In the genomic region with DNA sequence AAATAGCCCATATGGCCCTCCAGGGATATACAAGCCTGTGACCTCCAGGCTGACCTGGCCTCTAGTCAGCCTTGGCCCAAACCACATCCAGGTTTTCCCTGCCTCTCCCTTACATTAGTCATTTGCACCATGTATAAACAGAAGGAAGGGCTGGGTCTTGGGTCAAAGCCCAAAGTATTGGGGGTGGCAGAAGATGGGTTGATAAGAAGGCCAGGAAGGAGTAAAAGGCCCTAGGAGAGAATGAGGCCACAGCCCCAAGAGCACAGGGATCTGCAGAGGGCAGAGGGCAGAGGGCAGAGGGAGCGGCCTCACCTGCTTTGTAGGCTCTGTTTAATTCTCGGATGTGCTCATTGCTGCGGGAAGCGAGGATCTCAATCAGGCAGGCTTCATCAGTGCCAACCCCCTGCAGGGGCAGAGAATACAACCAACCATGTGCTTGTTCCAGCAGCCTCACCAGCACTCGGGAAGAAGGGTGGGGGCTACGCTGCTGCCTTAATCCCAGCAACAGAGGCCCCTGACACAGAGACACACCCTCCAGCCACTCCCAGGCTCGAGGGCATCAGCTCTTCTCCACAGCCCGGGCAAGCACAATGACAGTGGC, we compare ENCODE assay signal across 10 cellular contexts. TPM values are rescaled to one million over a fixed set of nuclear protein-coding genes. Genes with fewer than 3 reads are reported as not detected.
DNase-seq lines count a peak whose midpoint lies in the region; ATAC-seq and TF ChIP-seq lines count a peak whose summit lies in the region.
"Had no signal": no experiment of that assay in that cellular context is flagged by ENCODE, and none has a peak within 500 bp of the region (broad histone marks: within the 10 kb centered on the region; RNA-seq: fewer than 3 reads in every experiment).

No MANE protein-coding gene starts in this region.

- ATAC-seq in HCT116 (peak; percentile 45), left cardiac atrium (peak in 1 of 2 donors; percentile 7)
- no peak for ATAC-seq in activated T-helper 17 cell treated with anti-CD3 and anti-CD28 coated beads, Interleukin-2, amount 50 U/mL, for 72 hours (replicated peaks)
- ATAC-seq: GM12878 had no signal

- H3K27ac Mint-ChIP-seq in activated T-helper 17 cell treated with anti-CD3 and anti-CD28 coated beads, Interleukin-2, amount 50 U/mL, for 72 hours, result peak overlapping the region; percentile 71

- peaks cover 41% of the 10 kb centered on the region; the same call in 1 of the 2 replicates for H3K79me2 ChIP-seq in HCT116 (ENCODE audit: insufficient read depth, low read length)

- no peaks in the 10 kb centered on the region for H3K27me3 Mint-ChIP-seq in activated T-helper 17 cell treated with anti-CD3 and anti-CD28 coated beads, Interleukin-2, amount 50 U/mL, for 72 hours

- peaks cover 0 to 42% of the 10 kb centered on the region in 2 experiments; a peak in 2 of 4 replicates for H3K36me3 ChIP-seq in HCT116 (ENCODE audit: control insufficient read depth in 1 of 2, insufficient read depth in 2 of 2, low read length in 2 of 2)
- peaks cover 0 to 93% (median 75%) of the 10 kb centered on the region in 5 donors for H3K36me3 ChIP-seq in subcutaneous abdominal adipose tissue (ENCODE audit: control insufficient read depth in 5 of 5, insufficient read depth in 5 of 5, low read length in 5 of 5)

- POLR2A ChIA-PET in HCT116 (lab: Charles Lee), result no interaction called here

- no peak overlapping the region for H3K4me3 ChIP-seq in HCT116 (replicated peaks in 1 of 2; ENCODE audit: low read depth in 1 of 2, low read length in 2 of 2)
- H3K4me3 ChIP-seq in subcutaneous abdominal adipose tissue (ENCODE audit: low read depth in 1 of 5, low read length in 5 of 5), result peak overlapping the region in 1 of 5 donors; percentile 46
- H3K4me3 ChIP-seq: GM12878, HAP-1 had no signal

- intact Hi-C loops in HCT116 (cut with micrococcal nuclease), result no loop called here
- intact Hi-C loops in left cardiac atrium (cut with DNase I), result no loop called here

- H3K27ac ChIP-seq in HCT116 (ENCODE audit: low read depth, low read length) (no peak overlapping the region), subcutaneous abdominal adipose tissue (ENCODE audit: low read depth, low read length) (peak overlapping the region; percentile 89)

- DNase-seq in HCT116 (ENCODE audit: low read depth, low spot score) (no peak), left cardiac atrium (peak; percentile 67), D341Med (ENCODE audit: low spot score) (no peak), NCI-H1048 (lab: John Stamatoyannopoulos, UW) (no peak)
- DNase-seq in activated CD4-positive, alpha-beta T cell treated with anti-CD3 and anti-CD28 coated beads for 1 hour, result no peak

- no peak overlapping the region for H3K4me3 Mint-ChIP-seq in activated T-helper 17 cell treated with anti-CD3 and anti-CD28 coated beads, Interleukin-2, amount 50 U/mL, for 72 hours

- no peak for TF ChIP-seq POLR2A in HCT116 (IDR thresholded peaks at IDR 0.05; ENCODE audit: borderline replicate concordance, extremely low read depth, insufficient read depth, insufficient read length)

- RAD21 ChIA-PET in HCT116 (lab: Charles Lee; ENCODE audit: low non-redundant PET in 1 of 2, low total read pairs in 2 of 2, uncharacterized antibody in 2 of 2, unreplicated experiment in 2 of 2), result no interaction called here

- no peak for TF ChIP-seq CTCF in HCT116 (IDR thresholded peaks at IDR 0.05 in 2 of 3, conservative IDR thresholded peaks at IDR 0.05 in 1 of 3; ENCODE audit: borderline replicate concordance in 1 of 3, insufficient read depth in 1 of 3, low read depth in 2 of 3, low read length in 2 of 3)

- H3K4me2 ChIP-seq in HCT116 (ENCODE audit: low read length), result peak overlapping the region; percentile 26

- no peaks in the 10 kb centered on the region for H3K9me2 ChIP-seq in HCT116 (ENCODE audit: insufficient read depth)

- no peaks in the 10 kb centered on the region for H4K20me1 ChIP-seq in HCT116 (ENCODE audit: insufficient read depth)

- H3K9me3 Mint-ChIP-seq in activated T-helper 17 cell treated with anti-CD3 and anti-CD28 coated beads, Interleukin-2, amount 50 U/mL, for 72 hours, result no peaks in the 10 kb centered on the region

- TF ChIP-seq RAD21 in HCT116 (IDR thresholded peaks at IDR 0.05; ENCODE audit: low read depth), result no peak

- H3K9me3 ChIP-seq in HCT116 (ENCODE audit: control insufficient read depth in 1 of 2, insufficient read depth in 1 of 2, low read depth in 1 of 2, low read length in 2 of 2) (no peaks in the 10 kb centered on the region), subcutaneous abdominal adipose tissue (ENCODE audit: control insufficient read depth in 5 of 5, low read length in 5 of 5) (no peaks in the 10 kb centered on the region)
- H3K9me3 ChIP-seq: HAP-1 had no signal

- H3K36me3 Mint-ChIP-seq in activated T-helper 17 cell treated with anti-CD3 and anti-CD28 coated beads, Interleukin-2, amount 50 U/mL, for 72 hours (ENCODE audit: low read depth), result peaks cover 98% of the 10 kb centered on the region

- H3K4me1 Mint-ChIP-seq in activated T-helper 17 cell treated with anti-CD3 and anti-CD28 coated beads, Interleukin-2, amount 50 U/mL, for 72 hours, result peaks cover 31% of the 10 kb centered on the region

- H3K4me1 ChIP-seq in HCT116 (ENCODE audit: control insufficient read depth in 1 of 2, insufficient read depth in 2 of 2, low read length in 2 of 2) (peaks cover 29 to 87% of the 10 kb centered on the region in 2 experiments), subcutaneous abdominal adipose tissue (ENCODE audit: control insufficient read depth in 5 of 5, insufficient read depth in 5 of 5, low read length in 5 of 5) (peaks cover 29 to 99% (median 81%) of the 10 kb centered on the region in 5 donors)
- H3K4me1 ChIP-seq: HAP-1 had no signal

- H3K27me3 ChIP-seq in HCT116 (ENCODE audit: insufficient read depth, low read length), result no peaks in the 10 kb centered on the region
- H3K27me3 ChIP-seq in subcutaneous abdominal adipose tissue (ENCODE audit: control insufficient read depth in 5 of 5, insufficient read depth in 4 of 5, low read length in 5 of 5), result no peaks in the 10 kb centered on the region

- no TSS peak for BruUV-seq in HCT116 (replicated peaks; lab: Mats Ljungman, UMichigan)

- H3K9ac ChIP-seq in HCT116 (ENCODE audit: low read length) (no peak overlapping the region), subcutaneous abdominal adipose tissue (ENCODE audit: low read length in 5 of 5) (peak overlapping the region in 2 of 5 donors; percentile 3 to 36)

- CTCF ChIA-PET in HCT116 (lab: Charles Lee), result no interaction called here

- H2AFZ ChIP-seq in HCT116 (ENCODE audit: low read depth, low read length, poor library complexity, severe bottlenecking), result no peak overlapping the region

TF ChIP-seq in HCT116, 20 proteins besides CTCF, POLR2A, EP300 and RAD21:
- TF ChIP-seq SP1 (IDR thresholded peaks at IDR 0.05; ENCODE audit: low read depth), result peak; percentile 52; the same call in 1 of the 2 replicates
- no peak for TF ChIP-seq EGR1 (IDR thresholded peaks at IDR 0.05; ENCODE audit: low read depth)
- peak; percentile 47 for TF ChIP-seq FOSL1 (IDR thresholded peaks at IDR 0.05; ENCODE audit: low read depth)

RNA-seq across cellular contexts. Expression of a gene that starts 31.3 kb away (rescaled TPM):
- not detected for total RNA-seq in HCT116 (2021; ENCODE audit: unreplicated experiment)
- polyA plus RNA-seq in HCT116 (2012), result 1.4 and 1.8 TPM in 2 replicates
- not detected for total RNA-seq in activated T-helper 17 cell treated with anti-CD3 and anti-CD28 coated beads, Interleukin-2, amount 50 U/mL, for 72 hours
- total RNA-seq in left cardiac atrium, result 10 to 100 TPM; 60.9 to 97.9 TPM
- total RNA-seq: GM12878, OCI-LY7 had no signal
- polyA plus RNA-seq: GM12878 had no signal

RNA-seq across cellular contexts. Expression of a gene that starts 41.5 kb away (rescaled TPM):
- total RNA-seq in HCT116 (2021; ENCODE audit: unreplicated experiment) (181 TPM), left cardiac atrium (100 to 1,000 TPM; 327 to 413 TPM)
- polyA plus RNA-seq in HCT116 (2012), result 242 and 336 TPM in 2 replicates
- 100 to 1,000 TPM; 184 to 275 TPM for total RNA-seq in activated T-helper 17 cell treated with anti-CD3 and anti-CD28 coated beads, Interleukin-2, amount 50 U/mL, for 72 hours

Comparison
In these comparisons a context has a peak if more than half of its experiments do, and no peak if none do; other contexts are left out.
1. RNA of a gene that starts 31.3 kb away (total RNA-seq): 60.9 to 97.9 TPM in left cardiac atrium; not detected in HCT116 (single experiment) and not detected in activated T-helper 17 cell treated with anti-CD3 and anti-CD28 coated beads, Interleukin-2, amount 50 U/mL, for 72 hours; every median in the first group is over 10 times any median in the second.